In genomic region chr17:75994802-75995350, GRCh38 we compare ENCODE assay signal across 21 cellular contexts. TPM values are rescaled to one million over a fixed set of nuclear protein-coding genes. Genes with fewer than 3 reads are reported as not detected.
A peak's percentile ranks its signal among the peaks of the same experiment; 100 is the strongest.
DNase-seq lines count a peak whose midpoint lies in the region; TF ChIP-seq lines count a peak whose summit lies in the region.
"Had no signal": no experiment of that assay in that cellular context is flagged by ENCODE, and none has a peak within 500 bp of the region (broad histone marks: within the 10 kb centered on the region; RNA-seq: fewer than 3 reads in every experiment).

No MANE protein-coding gene starts in this region.

- no peak for DNase-seq in colonic mucosa
- DNase-seq in posterior vena cava (ENCODE audit: low spot score), result peak; percentile 10
- DNase-seq in NCI-H187 (lab: John Stamatoyannopoulos, UW), result no peak
- no peak for DNase-seq in prostate gland (ENCODE audit: low spot score)
- DNase-seq in breast epithelium (ENCODE audit: low spot score in 2 of 2), result no peak
- DNase-seq in spleen, result no peak
- DNase-seq: DMS153, DND-41, GM23248, KG1, MG63, NCI-H1105 treated with DMSO at 0.1 percent for 48 hours, NCI-H2029 treated with DMSO at 0.1 percent for 48 hours, NCI-H2227 treated with DMSO at 0.1 percent for 48 hours, NCI-H526 treated with DMSO at 0.1 percent for 48 hours, SHP77 treated with DMSO at 0.1 percent for 48 hours had no signal

- H3K36me3 ChIP-seq in HEK293 (ENCODE audit: control insufficient read depth in 2 of 2, insufficient read depth in 1 of 2, low read length in 2 of 2) (peaks cover 3 to 7% of the 10 kb centered on the region in 2 experiments; a peak in 2 of 3 replicates), colonic mucosa (no peaks in the 10 kb centered on the region), liver (ENCODE audit: control insufficient read depth in 4 of 4, insufficient read depth in 3 of 4, low read depth in 1 of 4, low read length in 3 of 4) (peaks cover 0 to 5% (median 3%) of the 10 kb centered on the region in 4 donors), prostate gland (no peaks in the 10 kb centered on the region), breast epithelium (no peaks in the 10 kb centered on the region), spleen (peaks cover 0 to 61% (median 13%) of the 10 kb centered on the region in 6 donors)
- H3K36me3 ChIP-seq: HAP-1 had no signal

- no peak overlapping the region for H3K4me3 ChIP-seq in HEK293 (ENCODE audit: low read depth, low read length)
- no peak overlapping the region for H3K4me3 ChIP-seq in colonic mucosa
- no peak overlapping the region for H3K4me3 ChIP-seq in liver (ENCODE audit: low read depth in 1 of 3, low read length in 3 of 3)
- no peak overlapping the region for H3K4me3 ChIP-seq in prostate gland
- no peak overlapping the region for H3K4me3 ChIP-seq in breast epithelium
- no peak overlapping the region for H3K4me3 ChIP-seq in spleen
- H3K4me3 ChIP-seq: GM23248, HAP-1, MG63 had no signal

- TF ChIP-seq CTCF in HEK293 (tag by site-specific recombination; IDR thresholded peaks at IDR 0.05), result no peak
- TF ChIP-seq CTCF in colonic mucosa (IDR thresholded peaks at IDR 0.05), result no peak
- no peak for TF ChIP-seq CTCF in liver (IDR thresholded peaks at IDR 0.05; ENCODE audit: low read depth, low read length, missing input control)
- TF ChIP-seq CTCF in prostate gland (IDR thresholded peaks at IDR 0.05), result no peak
- TF ChIP-seq CTCF in breast epithelium (IDR thresholded peaks at IDR 0.05), result no peak
- no peak for TF ChIP-seq CTCF in spleen (IDR thresholded peaks at IDR 0.05 in 8 of 11, conservative IDR thresholded peaks at IDR 0.05 in 3 of 11)

- no peak for TF ChIP-seq RAD21 in liver (IDR thresholded peaks at IDR 0.05)

- H3K27ac ChIP-seq in HEK293 (ENCODE audit: extremely low read depth, low read depth, low read length) (no peak overlapping the region), colonic mucosa (peak overlapping the region; percentile 90), liver (ENCODE audit: low read depth in 1 of 2, low read length in 2 of 2) (peak overlapping the region; percentile 88 to 93), prostate gland (no peak overlapping the region), breast epithelium (no peak overlapping the region), spleen (no peak overlapping the region)
- H3K27ac ChIP-seq: GM23248 had no signal

- WGBS in liver, result 77% methylated on average over 5 of the region's 5 CpGs
- WGBS in prostate gland, result 91% methylated on average over 5 of the region's 5 CpGs
- WGBS in spleen, 5 donors, result 94 to 97% (median 96%) methylated on average over 5 of the region's 5 CpGs

- H3K9ac ChIP-seq in colonic mucosa (ENCODE audit: low read depth in 2 of 2, low read length in 2 of 2) (peak overlapping the region in 1 of 2 donors; percentile 54), liver (ENCODE audit: low read depth in 1 of 2, low read length in 2 of 2) (peak overlapping the region in 1 of 2 donors; percentile 18)
- H3K9ac ChIP-seq: GM23248 had no signal

- intact Hi-C loops in colonic mucosa (cut with DNase I) (no loop called here), posterior vena cava (cut with DNase I) (no loop called here), prostate gland (cut with DNase I) (no loop called here), breast epithelium (cut with DNase I; ENCODE audit: low total_unique reads) (no loop called here), spleen (cut with DNase I; ENCODE audit: low total_unique reads) (no loop called here)

- no peak for TF ChIP-seq POLR2A in prostate gland (IDR thresholded peaks at IDR 0.05)
- TF ChIP-seq POLR2A in breast epithelium (IDR thresholded peaks at IDR 0.05), result no peak
- TF ChIP-seq POLR2A in spleen (IDR thresholded peaks at IDR 0.05), result no peak

- no peaks in the 10 kb centered on the region for H3K9me3 ChIP-seq in HEK293 (ENCODE audit: control insufficient read depth, insufficient read depth, low read depth, low read length)
- H3K9me3 ChIP-seq in colonic mucosa, result no peaks in the 10 kb centered on the region
- no peaks in the 10 kb centered on the region for H3K9me3 ChIP-seq in liver (ENCODE audit: control insufficient read depth in 4 of 4, low read length in 3 of 4)
- H3K9me3 ChIP-seq in prostate gland, result no peaks in the 10 kb centered on the region
- H3K9me3 ChIP-seq in breast epithelium, result no peaks in the 10 kb centered on the region
- no peaks in the 10 kb centered on the region for H3K9me3 ChIP-seq in spleen
- H3K9me3 ChIP-seq: HAP-1, MG63 had no signal

- CTCF ChIA-PET in HEK293 (lab: Yijun Ruan, JAX), result interaction anchor here (1.0 to 2.1 kb wide), 2 partner anchors 11 to 18 kb away, joined by 3 to 11 read pairs; no protein-coding TSS in a partner anchor

- H3K4me1 ChIP-seq in HEK293 (ENCODE audit: control insufficient read depth, insufficient read depth, low read length), result no peaks in the 10 kb centered on the region
- peaks cover 13% of the 10 kb centered on the region for H3K4me1 ChIP-seq in colonic mucosa
- peaks cover 13 to 50% (median 38%) of the 10 kb centered on the region in 4 donors for H3K4me1 ChIP-seq in liver (ENCODE audit: control insufficient read depth in 4 of 4, insufficient read depth in 4 of 4, low read length in 3 of 4)
- peaks cover 2% of the 10 kb centered on the region for H3K4me1 ChIP-seq in prostate gland (replicated peaks)
- peaks cover 0 to 3% of the 10 kb centered on the region in 2 donors for H3K4me1 ChIP-seq in breast epithelium
- peaks cover 12 to 45% (median 26%) of the 10 kb centered on the region in 6 donors for H3K4me1 ChIP-seq in spleen

- no peaks in the 10 kb centered on the region for H3K27me3 ChIP-seq in colonic mucosa
- H3K27me3 ChIP-seq in liver (ENCODE audit: control insufficient read depth in 4 of 4, insufficient read depth in 4 of 4, low read length in 3 of 4), result no peaks in the 10 kb centered on the region
- no peaks in the 10 kb centered on the region for H3K27me3 ChIP-seq in prostate gland (replicated peaks; ENCODE audit: insufficient read depth)
- no peaks in the 10 kb centered on the region for H3K27me3 ChIP-seq in breast epithelium
- H3K27me3 ChIP-seq in spleen (replicated peaks in 1 of 7), result no peaks in the 10 kb centered on the region
- H3K27me3 ChIP-seq: MG63 had no signal

- POLR2A ChIA-PET in HEK293 (lab: Yijun Ruan, JAX), result interaction anchor here (0.6 kb wide), 1 partner anchor 273 kb away, joined by 3 read pairs; no protein-coding TSS in a partner anchor

TF ChIP-seq in liver, 16 proteins besides CTCF, POLR2A, EP300 and RAD21:
- no peak for TF ChIP-seq HNF4A (conservative IDR thresholded peaks at IDR 0.05)
- TF ChIP-seq GABPA (IDR thresholded peaks at IDR 0.05 in 1 of 2, conservative IDR thresholded peaks at IDR 0.05 in 1 of 2), result no peak
- no peak for TF ChIP-seq FOXA2 (IDR thresholded peaks at IDR 0.05)
- no peak for TF ChIP-seq FOXA1 (IDR thresholded peaks at IDR 0.05)
- TF ChIP-seq TAF1 (conservative IDR thresholded peaks at IDR 0.05), result no peak
- no peak for TF ChIP-seq SP1 (IDR thresholded peaks at IDR 0.05)
- TF ChIP-seq, protein P1, sequence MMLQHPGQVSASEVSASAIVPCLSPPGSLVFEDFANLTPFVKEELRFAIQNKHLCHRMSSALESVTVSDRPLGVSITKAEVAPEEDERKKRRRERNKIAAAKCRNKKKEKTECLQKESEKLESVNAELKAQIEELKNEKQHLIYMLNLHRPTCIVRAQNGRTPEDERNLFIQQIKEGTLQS (IDR thresholded peaks at IDR 0.05), result no peak

RNA-seq across cellular contexts. Expression of gene CDK3, which starts 5.8 kb away (rescaled TPM):
- total RNA-seq in colonic mucosa, result 1 to 10 TPM; 5.3 to 8.2 TPM
- 1 to 10 TPM; 1.5 to 6.3 TPM for total RNA-seq in liver
- 1 to 10 TPM; 2.6 TPM for polyA plus RNA-seq in liver
- 1 to 10 TPM; 2.9 to 4.9 TPM for total RNA-seq in posterior vena cava
- total RNA-seq in prostate gland, result 10 to 100 TPM; 16.9 to 17.2 TPM
- total RNA-seq in breast epithelium, result 10 to 100 TPM in 1 of 3 donors, 1 to 10 TPM in 2; 6.6 to 13.0 (median 9.5) TPM
- 10 to 100 TPM in 2 of 7 donors, 1 to 10 TPM in 5; 6.7 to 12.0 (median 7.1) TPM for total RNA-seq in spleen
- polyA plus RNA-seq in spleen, result 10 to 100 TPM; 13.8 to 39.8 (median 31.2) TPM

RNA-seq across cellular contexts. Expression of gene TEN1, which starts 15.8 kb away (rescaled TPM):
- total RNA-seq in colonic mucosa (10 to 100 TPM; 15.9 to 18.6 TPM), liver (10 to 100 TPM; 12.0 to 18.3 TPM), posterior vena cava (10 to 100 TPM; 11.1 to 12.7 TPM), prostate gland (10 to 100 TPM; 20.9 to 25.1 TPM), breast epithelium (10 to 100 TPM; 16.7 to 30.2 (median 26.8) TPM), spleen (10 to 100 TPM in 5 of 7 donors, 1 to 10 TPM in 2; 6.0 to 20.8 (median 13.4) TPM)
- polyA plus RNA-seq in liver (10 to 100 TPM; 14.6 to 30.0 TPM), spleen (10 to 100 TPM; 25.7 to 38.7 (median 34.8) TPM)

RNA-seq across cellular contexts. Expression of gene ACOX1, which starts 15.9 kb away (rescaled TPM):
- total RNA-seq in colonic mucosa (100 to 1,000 TPM; 110 to 136 TPM), liver (100 to 1,000 TPM in 1 of 2 donors, 10 to 100 TPM in 1; 81.1 to 293 TPM), posterior vena cava (10 to 100 TPM; 45.2 to 46.2 TPM), prostate gland (10 to 100 TPM; 75.5 to 79.0 TPM), breast epithelium (100 to 1,000 TPM in 1 of 3 donors, 10 to 100 TPM in 2; 55.1 to 147 (median 55.3) TPM), spleen (10 to 100 TPM; 36.0 to 60.2 (median 45.9) TPM)
- polyA plus RNA-seq in liver (10 to 100 TPM; 33.3 to 45.7 TPM), spleen (1 to 10 TPM; 6.3 to 9.8 (median 6.8) TPM)

RNA-seq across cellular contexts. Expression of gene EVPL, which starts 32.2 kb away (rescaled TPM):
- total RNA-seq in colonic mucosa, result 10 to 100 TPM; 18.8 to 31.1 TPM
- total RNA-seq in liver, result under 1 TPM in 1 of 2 donors, not detected in 1; 0.33 TPM
- under 1 TPM; 0.03 to 0.21 TPM for polyA plus RNA-seq in liver
- 1 to 10 TPM in 1 of 2 donors, under 1 TPM in 1; 0.33 to 1.3 TPM for total RNA-seq in posterior vena cava
- total RNA-seq in prostate gland, result 10 to 100 TPM; 23.0 to 29.1 TPM
- 1 to 10 TPM; 1.6 to 8.0 (median 3.9) TPM for total RNA-seq in breast epithelium
- under 1 TPM in 4 of 7 donors, not detected in 3; 0.06 to 0.56 (median 0.20) TPM for total RNA-seq in spleen
- under 1 TPM; 0.04 to 0.29 (median 0.05) TPM for polyA plus RNA-seq in spleen
- total RNA-seq: A172, GM23248 had no signal
- polyA plus RNA-seq: BJ, GM23248 had no signal

RNA-seq across cellular contexts. Expression of gene FBF1, which starts 54.0 kb away (rescaled TPM):
- total RNA-seq in colonic mucosa (10 to 100 TPM in 1 of 2 donors, 1 to 10 TPM in 1; 3.2 to 21.5 TPM), liver (1 to 10 TPM; 2.3 to 5.6 TPM), posterior vena cava (1 to 10 TPM; 4.5 to 6.8 TPM), prostate gland (10 to 100 TPM; 18.9 to 31.3 TPM), breast epithelium (10 to 100 TPM in 2 of 3 donors, 1 to 10 TPM in 1; 7.7 to 18.7 (median 17.7) TPM), spleen (10 to 100 TPM in 4 of 7 donors, 1 to 10 TPM in 3; 7.7 to 16.0 (median 10.3) TPM)
- polyA plus RNA-seq in liver (1 to 10 TPM in 1 of 2 donors, under 1 TPM in 1; 0.39 to 1.2 TPM), spleen (10 to 100 TPM in 1 of 3 donors, 1 to 10 TPM in 2; 5.2 to 14.4 (median 7.3) TPM)

Comparison
In these comparisons a context has a peak if more than half of its experiments do, and no peak if none do; other contexts are left out.
1. H3K27ac ChIP-seq: peak in colonic mucosa (single experiment) and liver (2 of 2); none in HEK293 (single experiment), prostate gland (0 of 2), breast epithelium (0 of 2) and spleen (0 of 8).